In the genomic region with DNA sequence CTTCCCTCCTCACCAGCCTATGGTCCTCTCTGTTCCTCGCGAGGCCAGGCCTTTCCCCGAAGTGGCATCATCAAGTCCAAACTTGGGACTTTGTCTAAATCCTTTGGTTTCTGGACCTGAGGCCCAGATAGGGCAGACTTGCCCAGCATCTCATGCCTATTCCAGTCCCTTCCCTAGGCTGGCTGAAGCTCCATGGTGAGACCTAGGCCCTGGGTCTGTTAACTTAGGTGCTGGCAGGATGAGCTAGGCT, we compare ENCODE assay signal across 3 cellular contexts.
TF ChIP-seq lines count a peak whose summit lies in the region.

No MANE protein-coding gene starts in this region.

TF ChIP-seq in SK-N-SH, 30 proteins besides CTCF, POLR2A, EP300 and RAD21:
- TF ChIP-seq, protein P1, sequence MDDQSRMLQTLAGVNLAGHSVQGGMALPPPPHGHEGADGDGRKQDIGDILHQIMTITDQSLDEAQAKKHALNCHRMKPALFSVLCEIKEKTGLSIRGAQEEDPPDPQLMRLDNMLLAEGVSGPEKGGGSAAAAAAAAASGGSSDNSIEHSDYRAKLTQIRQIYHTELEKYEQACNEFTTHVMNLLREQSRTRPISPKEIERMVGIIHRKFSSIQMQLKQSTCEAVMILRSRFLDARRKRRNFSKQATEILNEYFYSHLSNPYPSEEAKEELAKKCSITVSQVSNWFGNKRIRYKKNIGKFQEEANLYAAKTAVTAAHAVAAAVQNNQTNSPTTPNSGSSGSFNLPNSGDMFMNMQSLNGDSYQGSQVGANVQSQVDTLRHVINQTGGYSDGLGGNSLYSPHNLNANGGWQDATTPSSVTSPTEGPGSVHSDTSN (IDR thresholded peaks at IDR 0.05): no peak
- TF ChIP-seq, protein P2, sequence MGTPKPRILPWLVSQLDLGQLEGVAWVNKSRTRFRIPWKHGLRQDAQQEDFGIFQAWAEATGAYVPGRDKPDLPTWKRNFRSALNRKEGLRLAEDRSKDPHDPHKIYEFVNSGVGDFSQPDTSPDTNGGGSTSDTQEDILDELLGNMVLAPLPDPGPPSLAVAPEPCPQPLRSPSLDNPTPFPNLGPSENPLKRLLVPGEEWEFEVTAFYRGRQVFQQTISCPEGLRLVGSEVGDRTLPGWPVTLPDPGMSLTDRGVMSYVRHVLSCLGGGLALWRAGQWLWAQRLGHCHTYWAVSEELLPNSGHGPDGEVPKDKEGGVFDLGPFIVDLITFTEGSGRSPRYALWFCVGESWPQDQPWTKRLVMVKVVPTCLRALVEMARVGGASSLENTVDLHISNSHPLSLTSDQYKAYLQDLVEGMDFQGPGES (IDR thresholded peaks at IDR 0.05; ENCODE audit: low read depth, low read length): no peak
- TF ChIP-seq GATA2 (CRISPR knock-in tag; IDR thresholded peaks at IDR 0.05): no peak
- TF ChIP-seq CHD2 (IDR thresholded peaks at IDR 0.05; ENCODE audit: low read length, partially characterized antibody): no peak
TF ChIP-seq in SK-N-SH: peak in this region for 0.

TF ChIP-seq in SK-N-SH treated with all-trans-retinoic acid at 6 μM for 48 hours, 23 proteins besides CTCF, POLR2A, EP300 and RAD21:
- TF ChIP-seq, protein P3, sequence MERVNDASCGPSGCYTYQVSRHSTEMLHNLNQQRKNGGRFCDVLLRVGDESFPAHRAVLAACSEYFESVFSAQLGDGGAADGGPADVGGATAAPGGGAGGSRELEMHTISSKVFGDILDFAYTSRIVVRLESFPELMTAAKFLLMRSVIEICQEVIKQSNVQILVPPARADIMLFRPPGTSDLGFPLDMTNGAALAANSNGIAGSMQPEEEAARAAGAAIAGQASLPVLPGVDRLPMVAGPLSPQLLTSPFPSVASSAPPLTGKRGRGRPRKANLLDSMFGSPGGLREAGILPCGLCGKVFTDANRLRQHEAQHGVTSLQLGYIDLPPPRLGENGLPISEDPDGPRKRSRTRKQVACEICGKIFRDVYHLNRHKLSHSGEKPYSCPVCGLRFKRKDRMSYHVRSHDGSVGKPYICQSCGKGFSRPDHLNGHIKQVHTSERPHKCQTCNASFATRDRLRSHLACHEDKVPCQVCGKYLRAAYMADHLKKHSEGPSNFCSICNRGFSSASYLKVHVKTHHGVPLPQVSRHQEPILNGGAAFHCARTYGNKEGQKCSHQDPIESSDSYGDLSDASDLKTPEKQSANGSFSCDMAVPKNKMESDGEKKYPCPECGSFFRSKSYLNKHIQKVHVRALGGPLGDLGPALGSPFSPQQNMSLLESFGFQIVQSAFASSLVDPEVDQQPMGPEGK (CRISPR knock-in tag; IDR thresholded peaks at IDR 0.05; ENCODE audit: borderline replicate concordance): no peak
- TF ChIP-seq BACH2 (CRISPR knock-in tag; IDR thresholded peaks at IDR 0.05; ENCODE audit: borderline replicate concordance): no peak
- no peak for TF ChIP-seq RARB (CRISPR knock-in tag; IDR thresholded peaks at IDR 0.05)
- TF ChIP-seq ZNF8 (CRISPR knock-in tag; IDR thresholded peaks at IDR 0.05): no peak
- TF ChIP-seq ZC3H10 (CRISPR knock-in tag; IDR thresholded peaks at IDR 0.05): no peak
- TF ChIP-seq, protein P4, sequence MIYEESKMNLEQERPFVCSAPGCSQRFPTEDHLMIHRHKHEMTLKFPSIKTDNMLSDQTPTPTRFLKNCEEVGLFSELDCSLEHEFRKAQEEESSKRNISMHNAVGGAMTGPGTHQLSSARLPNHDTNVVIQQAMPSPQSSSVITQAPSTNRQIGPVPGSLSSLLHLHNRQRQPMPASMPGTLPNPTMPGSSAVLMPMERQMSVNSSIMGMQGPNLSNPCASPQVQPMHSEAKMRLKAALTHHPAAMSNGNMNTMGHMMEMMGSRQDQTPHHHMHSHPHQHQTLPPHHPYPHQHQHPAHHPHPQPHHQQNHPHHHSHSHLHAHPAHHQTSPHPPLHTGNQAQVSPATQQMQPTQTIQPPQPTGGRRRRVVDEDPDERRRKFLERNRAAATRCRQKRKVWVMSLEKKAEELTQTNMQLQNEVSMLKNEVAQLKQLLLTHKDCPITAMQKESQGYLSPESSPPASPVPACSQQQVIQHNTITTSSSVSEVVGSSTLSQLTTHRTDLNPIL (CRISPR knock-in tag; IDR thresholded peaks at IDR 0.05; ENCODE audit: low read depth): no peak
- TF ChIP-seq, protein P5, sequence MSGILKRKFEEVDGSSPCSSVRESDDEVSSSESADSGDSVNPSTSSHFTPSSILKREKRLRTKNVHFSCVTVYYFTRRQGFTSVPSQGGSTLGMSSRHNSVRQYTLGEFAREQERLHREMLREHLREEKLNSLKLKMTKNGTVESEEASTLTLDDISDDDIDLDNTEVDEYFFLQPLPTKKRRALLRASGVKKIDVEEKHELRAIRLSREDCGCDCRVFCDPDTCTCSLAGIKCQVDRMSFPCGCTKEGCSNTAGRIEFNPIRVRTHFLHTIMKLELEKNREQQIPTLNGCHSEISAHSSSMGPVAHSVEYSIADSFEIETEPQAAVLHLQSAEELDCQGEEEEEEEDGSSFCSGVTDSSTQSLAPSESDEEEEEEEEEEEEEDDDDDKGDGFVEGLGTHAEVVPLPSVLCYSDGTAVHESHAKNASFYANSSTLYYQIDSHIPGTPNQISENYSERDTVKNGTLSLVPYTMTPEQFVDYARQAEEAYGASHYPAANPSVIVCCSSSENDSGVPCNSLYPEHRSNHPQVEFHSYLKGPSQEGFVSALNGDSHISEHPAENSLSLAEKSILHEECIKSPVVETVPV (CRISPR knock-in tag; IDR thresholded peaks at IDR 0.05): no peak
- no peak for TF ChIP-seq ISL1 (CRISPR knock-in tag; IDR thresholded peaks at IDR 0.05)
- TF ChIP-seq, protein P6, sequence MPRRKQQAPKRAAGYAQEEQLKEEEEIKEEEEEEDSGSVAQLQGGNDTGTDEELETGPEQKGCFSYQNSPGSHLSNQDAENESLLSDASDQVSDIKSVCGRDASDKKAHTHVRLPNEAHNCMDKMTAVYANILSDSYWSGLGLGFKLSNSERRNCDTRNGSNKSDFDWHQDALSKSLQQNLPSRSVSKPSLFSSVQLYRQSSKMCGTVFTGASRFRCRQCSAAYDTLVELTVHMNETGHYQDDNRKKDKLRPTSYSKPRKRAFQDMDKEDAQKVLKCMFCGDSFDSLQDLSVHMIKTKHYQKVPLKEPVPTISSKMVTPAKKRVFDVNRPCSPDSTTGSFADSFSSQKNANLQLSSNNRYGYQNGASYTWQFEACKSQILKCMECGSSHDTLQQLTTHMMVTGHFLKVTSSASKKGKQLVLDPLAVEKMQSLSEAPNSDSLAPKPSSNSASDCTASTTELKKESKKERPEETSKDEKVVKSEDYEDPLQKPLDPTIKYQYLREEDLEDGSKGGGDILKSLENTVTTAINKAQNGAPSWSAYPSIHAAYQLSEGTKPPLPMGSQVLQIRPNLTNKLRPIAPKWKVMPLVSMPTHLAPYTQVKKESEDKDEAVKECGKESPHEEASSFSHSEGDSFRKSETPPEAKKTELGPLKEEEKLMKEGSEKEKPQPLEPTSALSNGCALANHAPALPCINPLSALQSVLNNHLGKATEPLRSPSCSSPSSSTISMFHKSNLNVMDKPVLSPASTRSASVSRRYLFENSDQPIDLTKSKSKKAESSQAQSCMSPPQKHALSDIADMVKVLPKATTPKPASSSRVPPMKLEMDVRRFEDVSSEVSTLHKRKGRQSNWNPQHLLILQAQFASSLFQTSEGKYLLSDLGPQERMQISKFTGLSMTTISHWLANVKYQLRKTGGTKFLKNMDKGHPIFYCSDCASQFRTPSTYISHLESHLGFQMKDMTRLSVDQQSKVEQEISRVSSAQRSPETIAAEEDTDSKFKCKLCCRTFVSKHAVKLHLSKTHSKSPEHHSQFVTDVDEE (CRISPR knock-in tag; IDR thresholded peaks at IDR 0.05): no peak
- TF ChIP-seq PPARA (CRISPR knock-in tag; IDR thresholded peaks at IDR 0.05; ENCODE audit: borderline replicate concordance): no peak
- no peak for TF ChIP-seq ZFP30 (CRISPR knock-in tag; IDR thresholded peaks at IDR 0.05)
- TF ChIP-seq ESRRG (CRISPR knock-in tag; IDR thresholded peaks at IDR 0.05): no peak
- no peak for TF ChIP-seq CSDC2 (CRISPR knock-in tag; IDR thresholded peaks at IDR 0.05)
- TF ChIP-seq OSR1 (CRISPR knock-in tag; IDR thresholded peaks at IDR 0.05): no peak
- no peak for TF ChIP-seq ZNF565 (CRISPR knock-in tag; conservative IDR thresholded peaks at IDR 0.05; ENCODE audit: low read depth)
- TF ChIP-seq TOX (CRISPR knock-in tag; IDR thresholded peaks at IDR 0.05; ENCODE audit: borderline replicate concordance): no peak
- TF ChIP-seq TCF4 (CRISPR knock-in tag; IDR thresholded peaks at IDR 0.05; ENCODE audit: borderline replicate concordance): no peak
- no peak for TF ChIP-seq GLIS3 (CRISPR knock-in tag; IDR thresholded peaks at IDR 0.05)

TF ChIP-seq in HEK293T, 16 proteins besides CTCF, POLR2A, EP300 and RAD21 (continued from another document):
- TF ChIP-seq, protein P7, sequence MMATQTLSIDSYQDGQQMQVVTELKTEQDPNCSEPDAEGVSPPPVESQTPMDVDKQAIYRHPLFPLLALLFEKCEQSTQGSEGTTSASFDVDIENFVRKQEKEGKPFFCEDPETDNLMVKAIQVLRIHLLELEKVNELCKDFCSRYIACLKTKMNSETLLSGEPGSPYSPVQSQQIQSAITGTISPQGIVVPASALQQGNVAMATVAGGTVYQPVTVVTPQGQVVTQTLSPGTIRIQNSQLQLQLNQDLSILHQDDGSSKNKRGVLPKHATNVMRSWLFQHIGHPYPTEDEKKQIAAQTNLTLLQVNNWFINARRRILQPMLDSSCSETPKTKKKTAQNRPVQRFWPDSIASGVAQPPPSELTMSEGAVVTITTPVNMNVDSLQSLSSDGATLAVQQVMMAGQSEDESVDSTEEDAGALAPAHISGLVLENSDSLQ (IDR thresholded peaks at IDR 0.05): no peak
